ENCODE assay signal across 9 cellular contexts in genomic region chr10:70169011-70169410, GRCh38. TPM values are rescaled to one million over a fixed set of nuclear protein-coding genes. Genes with fewer than 3 reads are reported as not detected.
DNase-seq lines count a peak whose midpoint lies in the region; ATAC-seq, FAIRE-seq and TF ChIP-seq lines count a peak whose summit lies in the region.
"Had no signal": no experiment of that assay in that cellular context is flagged by ENCODE, and none has a peak within 500 bp of the region (broad histone marks: within the 10 kb centered on the region; RNA-seq: fewer than 3 reads in every experiment).

No MANE protein-coding gene starts in this region.

- no peaks in the 10 kb centered on the region for H3K9me3 Mint-ChIP-seq in CD8-positive, alpha-beta memory T cell
- no peaks in the 10 kb centered on the region for H3K9me3 Mint-ChIP-seq in neural progenitor cell

- H2BK12ac ChIP-seq in H1 (ENCODE audit: low read depth, low read length): no peak overlapping the region

- H3K4me3 ChIP-seq in CD8-positive, alpha-beta memory T cell (ENCODE audit: low read length): peak overlapping the region; percentile 78
- peak overlapping the region; percentile 94 for H3K4me3 ChIP-seq in OCI-LY7 (ENCODE audit: low read depth, low read length, poor library complexity, severe bottlenecking)
- peak overlapping the region; percentile 85 to 97 (median 96); a peak in 7 of 8 replicates for H3K4me3 ChIP-seq in H1 (ENCODE audit: extremely low read depth in 1 of 4, insufficient read depth in 2 of 4, low read depth in 3 of 4, low read length in 4 of 4)
- peak overlapping the region; percentile 92 for H3K4me3 ChIP-seq in neural progenitor cell

- WGBS in H1 (ENCODE audit: extremely low coverage in 1 of 2, insufficient coverage in 1 of 2, insufficient read length in 1 of 2, insufficient replicate concordance in 2 of 2, low coverage in 1 of 2, low lambda C conversion rate in 2 of 2, missing lambda C conversion rate in 1 of 2), 2 experiments: 91% methylated on average over 2 of the region's 2 CpGs; no CpG with 5 or more reads in 1 of the 2 experiments

- TF ChIP-seq RAD21 in H1 (IDR thresholded peaks at IDR 0.05 in 1 of 2, conservative IDR thresholded peaks at IDR 0.05 in 1 of 2; ENCODE audit: low read depth in 2 of 2, low read length in 2 of 2): no peak

- no peak overlapping the region for H3K4ac ChIP-seq in H1 (replicated peaks; ENCODE audit: insufficient read length, low read depth, low read length)

- H3K4me2 ChIP-seq in OCI-LY7 (ENCODE audit: low read length) (peak overlapping the region; percentile 80), H1 (ENCODE audit: insufficient read depth in 1 of 2, low read depth in 2 of 2, low read length in 2 of 2) (peak overlapping the region; percentile 74 to 87), neural progenitor cell (peak overlapping the region; percentile 89)

- no peak overlapping the region for H2BK15ac ChIP-seq in H1 (ENCODE audit: low read length)

- H3K56ac ChIP-seq in H1 (replicated peaks; ENCODE audit: insufficient read length, low read depth, low read length): no peak overlapping the region

- no peak overlapping the region for H2BK5ac ChIP-seq in H1 (ENCODE audit: low read depth, low read length)

- H2AK5ac ChIP-seq in H1 (ENCODE audit: low read depth, low read length): no peak overlapping the region

- H2AFZ ChIP-seq in OCI-LY7 (ENCODE audit: low read length) (no peak overlapping the region), H1 (ENCODE audit: low read length) (no peak overlapping the region), neural progenitor cell (replicated peaks) (no peak overlapping the region)

- H3K4me1 Mint-ChIP-seq in CD8-positive, alpha-beta memory T cell: peaks cover 57 to 73% (median 72%) of the 10 kb centered on the region in 3 donors
- peaks cover 24% of the 10 kb centered on the region for H3K4me1 Mint-ChIP-seq in neural progenitor cell

- no peak overlapping the region for H2BK20ac ChIP-seq in H1 (ENCODE audit: low read length)

- DNase-seq in CD8-positive, alpha-beta memory T cell: peak in 2 of 5 donors; percentile 64 to 71
- no peak for DNase-seq in OCI-LY7 (ENCODE audit: low spot score)
- DNase-seq in H1 (ENCODE audit: low read depth in 1 of 2, low spot score in 2 of 2): no peak
- DNase-seq in neural progenitor cell (ENCODE audit: low spot score): no peak
- DNase-seq in SIG-M5 (lab: John Stamatoyannopoulos, UW): no peak
- no peak for DNase-seq in GM12892 (ENCODE audit: insufficient read length)
- DNase-seq in stimulated activated CD8-positive, alpha-beta memory T cell treated with anti-CD3 and anti-CD28 coated beads, Interleukin-4, amount 100 ng/mL, for 48 hours: no peak
- DNase-seq: NCI-H1417 treated with DMSO at 0.1 percent for 48 hours had no signal

- peak overlapping the region; percentile 83 to 97 (median 93) for H3K4me3 Mint-ChIP-seq in CD8-positive, alpha-beta memory T cell
- peak overlapping the region; percentile 97 for H3K4me3 Mint-ChIP-seq in neural progenitor cell

- no TSS peak for BruUV-seq in OCI-LY7 (replicated peaks; lab: Mats Ljungman, UMichigan)

- H3K27ac ChIP-seq in CD8-positive, alpha-beta memory T cell (ENCODE audit: low read depth, low read length): peak overlapping the region; percentile 80
- H3K27ac ChIP-seq in OCI-LY7 (ENCODE audit: low read depth, low read length, poor library complexity, severe bottlenecking): no peak overlapping the region
- H3K27ac ChIP-seq in H1 (ENCODE audit: low read depth, low read length): no peak overlapping the region
- H3K27ac ChIP-seq in neural progenitor cell: no peak overlapping the region

- peaks cover 6% of the 10 kb centered on the region; the same call in 1 of the 2 replicates for H3K23me2 ChIP-seq in H1 (ENCODE audit: low read depth, low read length)

- peaks cover 67% of the 10 kb centered on the region for H3K79me2 ChIP-seq in OCI-LY7 (ENCODE audit: insufficient read depth, low read depth, low read length)
- H3K79me2 ChIP-seq in H1 (ENCODE audit: control insufficient read depth in 1 of 2, insufficient read depth in 2 of 2, low read length in 2 of 2): peaks cover 30 to 59% of the 10 kb centered on the region in 2 experiments
- H3K79me2 ChIP-seq in neural progenitor cell (ENCODE audit: low read depth): peaks cover 60% of the 10 kb centered on the region

- H3K14ac ChIP-seq in H1 (ENCODE audit: insufficient read length): no peak overlapping the region

- TF ChIP-seq EP300 in H1 (IDR thresholded peaks at IDR 0.05; ENCODE audit: borderline replicate concordance in 1 of 2, low read depth in 2 of 2, low read length in 2 of 2): no peak

- H3K9ac ChIP-seq in H1 (replicated peaks in 1 of 4; ENCODE audit: extremely low read depth in 1 of 4, low read depth in 3 of 4, low read length in 3 of 4): no peak overlapping the region
- H3K9ac ChIP-seq in neural progenitor cell: peak overlapping the region; percentile 80

- H4K91ac ChIP-seq in H1 (replicated peaks; ENCODE audit: insufficient read length, low read length): no peak overlapping the region

- H4K5ac ChIP-seq in H1 (ENCODE audit: insufficient read length, low read depth, low read length): no peak overlapping the region

- H4K20me1 ChIP-seq in OCI-LY7 (ENCODE audit: insufficient read depth, low read length): peaks cover 27% of the 10 kb centered on the region; the same call in 1 of the 2 replicates
- peaks cover 6 to 12% of the 10 kb centered on the region in 2 experiments for H4K20me1 ChIP-seq in H1 (replicated peaks in 1 of 2; ENCODE audit: control insufficient read depth in 1 of 2, insufficient read depth in 2 of 2, low read length in 2 of 2)
- H4K20me1 ChIP-seq in neural progenitor cell (ENCODE audit: low read depth): peaks cover 58% of the 10 kb centered on the region

- POLR2A ChIA-PET in CD8-positive, alpha-beta memory T cell (lab: Charles Lee): interaction anchor here (0.6 to 5.2 kb wide), 7 partner anchors 23 to 236 kb away, joined by 3 to 59 read pairs (median 4); partner anchors contain the start of genes EIF4EBP2 and TYSND1
- POLR2A ChIA-PET in OCI-LY7 (lab: Charles Lee) (interaction anchor here (0.6 to 3.1 kb wide), 2 partner anchors 22 to 28 kb away, joined by 3 to 12 read pairs; partner anchors contain the start of gene TYSND1), H1 (lab: Charles Lee; ENCODE audit: partially characterized antibody) (interaction anchor here (1.4 kb wide), 1 partner anchor 22 kb away, joined by 5 read pairs; the partner anchor contains the start of gene TYSND1)

- peak overlapping the region; percentile 10 to 98 (median 95) for H3K27ac Mint-ChIP-seq in CD8-positive, alpha-beta memory T cell
- no peak overlapping the region for H3K27ac Mint-ChIP-seq in neural progenitor cell

- no peaks in the 10 kb centered on the region for H3K9me2 ChIP-seq in OCI-LY7 (ENCODE audit: insufficient read depth, low read length)

- CTCF ChIA-PET in CD8-positive, alpha-beta memory T cell (lab: Charles Lee): interaction anchor here (1.0 to 6.2 kb wide), 2 partner anchors 19 to 23 kb away, joined by 3 to 58 read pairs; partner anchors contain the start of gene TYSND1
- CTCF ChIA-PET in OCI-LY7 (lab: Charles Lee; ENCODE audit: unreplicated experiment) (interaction anchor here (1.1 kb wide), 1 partner anchor 15 kb away, joined by 3 read pairs; no protein-coding TSS in a partner anchor), H1 (lab: Charles Lee; ENCODE audit: partially characterized antibody) (interaction anchor here (0.6 to 5.2 kb wide), 5 partner anchors 8 to 255 kb away, joined by 3 to 32 read pairs (median 3); partner anchors contain the start of gene TYSND1)

- peaks cover 20% of the 10 kb centered on the region for H3F3A ChIP-seq in neural progenitor cell (ENCODE audit: low read depth)

- no peaks in the 10 kb centered on the region for H3K27me3 Mint-ChIP-seq in CD8-positive, alpha-beta memory T cell
- peaks cover 3% of the 10 kb centered on the region for H3K27me3 Mint-ChIP-seq in neural progenitor cell (ENCODE audit: insufficient read depth, low read depth)

- TF ChIP-seq CTCF in OCI-LY7 (conservative IDR thresholded peaks at IDR 0.05; ENCODE audit: low read length) (no peak), H1 (IDR thresholded peaks at IDR 0.05; ENCODE audit: control extremely low read depth in 1 of 3, insufficient read depth in 1 of 3, low read depth in 1 of 3, low read length in 3 of 3) (no peak), neural progenitor cell (IDR thresholded peaks at IDR 0.05) (no peak)

- H3K79me1 ChIP-seq in H1 (ENCODE audit: low read depth, low read length): peaks cover 5% of the 10 kb centered on the region; the same call in 1 of the 2 replicates

- H3K36me3 ChIP-seq in CD8-positive, alpha-beta memory T cell (ENCODE audit: insufficient read depth, low read length): peaks cover 13% of the 10 kb centered on the region
- H3K36me3 ChIP-seq in OCI-LY7 (ENCODE audit: insufficient read depth, low read length): peaks cover 41% of the 10 kb centered on the region
- H3K36me3 ChIP-seq in H1 (ENCODE audit: control insufficient read depth in 2 of 4, insufficient read depth in 4 of 4, low read length in 3 of 4): peaks cover 0 to 12% (median 4%) of the 10 kb centered on the region in 4 experiments; a peak in 2 of 8 replicates
- no peaks in the 10 kb centered on the region for H3K36me3 ChIP-seq in neural progenitor cell

- H3K18ac ChIP-seq in H1 (ENCODE audit: extremely low read depth, low read length): no peak overlapping the region

- peaks cover 8 to 46% (median 9%) of the 10 kb centered on the region in 3 donors for H3K36me3 Mint-ChIP-seq in CD8-positive, alpha-beta memory T cell
- peaks cover 9% of the 10 kb centered on the region for H3K36me3 Mint-ChIP-seq in neural progenitor cell

- no peaks in the 10 kb centered on the region for H3K9me3 ChIP-seq in CD8-positive, alpha-beta memory T cell (ENCODE audit: low read length)
- H3K9me3 ChIP-seq in OCI-LY7 (ENCODE audit: low read length) (no peaks in the 10 kb centered on the region; the same call in 1 of the 2 replicates), H1 (ENCODE audit: insufficient read depth in 2 of 2, low read depth in 1 of 2, low read length in 1 of 2) (no peaks in the 10 kb centered on the region), neural progenitor cell (ENCODE audit: low read depth) (no peaks in the 10 kb centered on the region)

- no peak for FAIRE-seq in H1 (lab: Jason Lieb, UNC)
- FAIRE-seq in GM12892 (lab: Jason Lieb, UNC): no peak

- no peak overlapping the region for H3K23ac ChIP-seq in H1 (ENCODE audit: insufficient read length)

- TF ChIP-seq POLR2A in H1 (IDR thresholded peaks at IDR 0.05; ENCODE audit: control extremely low read depth in 1 of 2, low read depth in 2 of 2, low read length in 2 of 2) (no peak), GM12892 (IDR thresholded peaks at IDR 0.05; ENCODE audit: low read depth, low read length) (no peak)

- H3K27me3 ChIP-seq in CD8-positive, alpha-beta memory T cell (ENCODE audit: insufficient read depth, low read length, poor library complexity, severe bottlenecking): no peaks in the 10 kb centered on the region
- H3K27me3 ChIP-seq in H1 (replicated peaks in 1 of 4; ENCODE audit: control insufficient read depth in 3 of 4, extremely low read depth in 1 of 4, insufficient read depth in 3 of 4, low read length in 3 of 4) (no peaks in the 10 kb centered on the region), neural progenitor cell (no peaks in the 10 kb centered on the region)

- no peak overlapping the region for H2BK120ac ChIP-seq in H1 (replicated peaks; ENCODE audit: low read depth, low read length)

- no peak overlapping the region for H4K8ac ChIP-seq in H1 (ENCODE audit: extremely low read depth, insufficient read depth, low read length)

- ATAC-seq in HG02678 (IDR thresholded peaks at IDR 0.05; ENCODE audit: unreplicated experiment): no peak

- intact Hi-C loops in OCI-LY7 (cut with micrococcal nuclease; ENCODE audit: unreplicated experiment): no loop called here

- peaks cover 62% of the 10 kb centered on the region for H3K4me1 ChIP-seq in CD8-positive, alpha-beta memory T cell (ENCODE audit: insufficient read depth, low read length)
- peaks cover 40% of the 10 kb centered on the region for H3K4me1 ChIP-seq in OCI-LY7 (ENCODE audit: insufficient read depth, low read length, poor library complexity, severe bottlenecking)
- 0 out of 7 replicates have a peak, but pooled peaks cover 0 to 3% (median 0%) of the 10 kb centered on the region in 4 experiments for H3K4me1 ChIP-seq in H1 (replicated peaks in 1 of 4; ENCODE audit: control insufficient read depth in 3 of 4, insufficient read depth in 4 of 4, low read length in 3 of 4)
- peaks cover 17% of the 10 kb centered on the region for H3K4me1 ChIP-seq in neural progenitor cell

RNA-seq across cellular contexts. Expression of gene SAR1A, which starts 1.3 kb away (rescaled TPM):
- 100 to 1,000 TPM; 136 to 145 TPM for total RNA-seq in CD8-positive, alpha-beta memory T cell
- 24.7 TPM for polyA plus RNA-seq in CD8-positive, alpha-beta memory T cell
- 39.4 and 39.5 TPM in 2 replicates for total RNA-seq in OCI-LY7 (2014; rRNA removed; shearing (Covaris generic))
- total RNA-seq in OCI-LY7 (2022): 71.0 and 81.4 TPM in 2 replicates
- total RNA-seq in H1 (2021; fragmentation: NEBNext Ultra II Directional; extraction: Animal tissue kit (Norgen Biotek cat#: 25700)): 128 and 136 TPM in 2 replicates
- polyA plus RNA-seq in H1 (2011; rRNA removed): 14.4 and 23.7 TPM in 2 replicates
- 29.6 TPM for polyA plus RNA-seq in H1 (2011; cell fraction: cytosol; rRNA removed)
- polyA plus RNA-seq in H1 (2011; cell fraction: nucleus; rRNA removed): 9.7 TPM
- 44.0 to 72.4 TPM (median 56.9 TPM) in 4 replicates for polyA plus RNA-seq in H1 (2012, experiment 1 of 2)
- polyA plus RNA-seq in H1 (2012, experiment 2 of 2): 7.9 TPM
- 52.2 TPM for polyA plus RNA-seq in H1 (2013, experiment 1 of 2)
- polyA plus RNA-seq in H1 (2013, experiment 2 of 2): 59.1 TPM
- polyA minus RNA-seq in H1 (2011; rRNA and poly(A)+ RNA removed): 91.5 and 112 TPM in 2 replicates
- 39.3 TPM for polyA minus RNA-seq in H1 (2011; cell fraction: cytosol; rRNA and poly(A)+ RNA removed)
- polyA minus RNA-seq in H1 (2011; cell fraction: nucleus; rRNA and poly(A)+ RNA removed): 23.3 TPM
- 93.5 and 147 TPM in 2 replicates for total RNA-seq in neural progenitor cell (ENCODE audit: low replicate concordance)
- 26.4 TPM for polyA plus RNA-seq in GM12892 (2012; ENCODE audit: missing spikeins)

RNA-seq across cellular contexts. Expression of gene TYSND1, which starts 22.5 kb away (rescaled TPM):
- total RNA-seq in CD8-positive, alpha-beta memory T cell: 10 to 100 TPM; 14.7 to 16.3 TPM
- 21.1 TPM for polyA plus RNA-seq in CD8-positive, alpha-beta memory T cell
- 32.5 and 33.4 TPM in 2 replicates for total RNA-seq in OCI-LY7 (2014; rRNA removed; shearing (Covaris generic))
- total RNA-seq in OCI-LY7 (2022) (47.3 and 48.1 TPM in 2 replicates), neural progenitor cell (ENCODE audit: low replicate concordance) (7.7 and 17.4 TPM in 2 replicates)
- 14.1 and 15.0 TPM in 2 replicates for total RNA-seq in H1 (2021; fragmentation: NEBNext Ultra II Directional; extraction: Animal tissue kit (Norgen Biotek cat#: 25700))
- 11.9 and 15.9 TPM in 2 replicates for polyA plus RNA-seq in H1 (2011; rRNA removed)
- 13.0 TPM for polyA plus RNA-seq in H1 (2011; cell fraction: cytosol; rRNA removed)
- polyA plus RNA-seq in H1 (2011; cell fraction: nucleus; rRNA removed): 39.9 TPM
- 10.9 to 15.9 TPM (median 14.0 TPM) in 4 replicates for polyA plus RNA-seq in H1 (2012, experiment 1 of 2)
- polyA plus RNA-seq in H1 (2012, experiment 2 of 2): 14.2 TPM
- 9.2 TPM for polyA plus RNA-seq in H1 (2013, experiment 1 of 2)
- polyA plus RNA-seq in H1 (2013, experiment 2 of 2): 9.0 TPM
- 9.3 and 10.3 TPM in 2 replicates for polyA minus RNA-seq in H1 (2011; rRNA and poly(A)+ RNA removed)
- polyA minus RNA-seq in H1 (2011; cell fraction: cytosol; rRNA and poly(A)+ RNA removed): 6.7 TPM
- polyA minus RNA-seq in H1 (2011; cell fraction: nucleus; rRNA and poly(A)+ RNA removed): 14.4 TPM
- polyA plus RNA-seq in GM12892 (2012; ENCODE audit: missing spikeins): 8.2 TPM

RNA-seq across cellular contexts. Expression of gene AIFM2, which starts 36.4 kb away (rescaled TPM):
- 10 to 100 TPM; 17.6 to 17.9 TPM for total RNA-seq in CD8-positive, alpha-beta memory T cell
- polyA plus RNA-seq in CD8-positive, alpha-beta memory T cell: 3.5 TPM
- total RNA-seq in OCI-LY7 (2014; rRNA removed; shearing (Covaris generic)): 1.1 and 1.7 TPM in 2 replicates
- 2.4 and 2.6 TPM in 2 replicates for total RNA-seq in OCI-LY7 (2022)
- total RNA-seq in H1 (2021; fragmentation: NEBNext Ultra II Directional; extraction: Animal tissue kit (Norgen Biotek cat#: 25700)): 3.0 and 4.0 TPM in 2 replicates
- 3.5 and 4.0 TPM in 2 replicates for polyA plus RNA-seq in H1 (2011; rRNA removed)
- polyA plus RNA-seq in H1 (2011; cell fraction: cytosol; rRNA removed): 3.3 TPM
- 4.1 TPM for polyA plus RNA-seq in H1 (2011; cell fraction: nucleus; rRNA removed)
- 2.5 to 5.1 TPM (median 4.2 TPM) in 4 replicates for polyA plus RNA-seq in H1 (2012, experiment 1 of 2)
- polyA plus RNA-seq in H1 (2012, experiment 2 of 2): 2.3 TPM
- polyA plus RNA-seq in H1 (2013, experiment 1 of 2): 1.8 TPM
- polyA plus RNA-seq in H1 (2013, experiment 2 of 2): 1.6 TPM
- polyA minus RNA-seq in H1 (2011; rRNA and poly(A)+ RNA removed): 2.2 and 2.3 TPM in 2 replicates
- polyA minus RNA-seq in H1 (2011; cell fraction: cytosol; rRNA and poly(A)+ RNA removed): 2.7 TPM
- polyA minus RNA-seq in H1 (2011; cell fraction: nucleus; rRNA and poly(A)+ RNA removed): 1.4 TPM
- 1.1 and 1.3 TPM in 2 replicates for total RNA-seq in neural progenitor cell (ENCODE audit: low replicate concordance)
- polyA plus RNA-seq in GM12892 (2012; ENCODE audit: missing spikeins): 13.8 TPM
